ENCODE assay signal across 9 cellular contexts in the genomic region with DNA sequence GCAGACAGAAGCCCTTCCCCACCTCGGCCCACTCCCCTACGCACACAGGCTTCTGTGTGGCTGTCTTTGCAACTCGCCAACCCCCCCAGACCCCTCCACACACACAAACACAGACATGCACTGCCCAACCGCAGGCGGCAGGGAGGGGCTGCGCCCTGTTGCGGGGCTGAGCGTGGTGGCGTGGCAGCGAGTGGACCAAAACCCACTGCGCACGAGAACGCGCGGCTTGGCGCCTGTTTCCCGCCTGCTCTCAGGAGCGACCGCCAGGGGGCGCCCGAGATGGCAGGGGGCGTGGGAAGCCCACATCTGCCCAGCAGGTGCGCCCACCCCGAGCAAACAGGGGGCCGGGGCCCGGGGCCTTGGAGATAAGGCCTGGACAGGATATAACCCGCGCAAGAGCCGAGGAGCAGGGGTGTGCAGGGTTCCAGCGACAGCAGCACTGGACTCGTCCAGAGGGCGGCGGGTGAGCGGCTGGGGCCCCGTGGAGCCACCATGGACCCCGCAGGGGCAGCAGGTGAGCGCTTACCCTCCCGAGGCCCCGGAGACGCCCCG. TPM values are rescaled to one million over a fixed set of nuclear protein-coding genes. Genes with fewer than 3 reads are reported as not detected.
DNase-seq lines count a peak whose midpoint lies in the region; ATAC-seq and TF ChIP-seq lines count a peak whose summit lies in the region.
"Had no signal": no experiment of that assay in that cellular context is flagged by ENCODE, and none has a peak within 500 bp of the region (broad histone marks: within the 10 kb centered on the region; RNA-seq: fewer than 3 reads in every experiment).

A gene with protein sequence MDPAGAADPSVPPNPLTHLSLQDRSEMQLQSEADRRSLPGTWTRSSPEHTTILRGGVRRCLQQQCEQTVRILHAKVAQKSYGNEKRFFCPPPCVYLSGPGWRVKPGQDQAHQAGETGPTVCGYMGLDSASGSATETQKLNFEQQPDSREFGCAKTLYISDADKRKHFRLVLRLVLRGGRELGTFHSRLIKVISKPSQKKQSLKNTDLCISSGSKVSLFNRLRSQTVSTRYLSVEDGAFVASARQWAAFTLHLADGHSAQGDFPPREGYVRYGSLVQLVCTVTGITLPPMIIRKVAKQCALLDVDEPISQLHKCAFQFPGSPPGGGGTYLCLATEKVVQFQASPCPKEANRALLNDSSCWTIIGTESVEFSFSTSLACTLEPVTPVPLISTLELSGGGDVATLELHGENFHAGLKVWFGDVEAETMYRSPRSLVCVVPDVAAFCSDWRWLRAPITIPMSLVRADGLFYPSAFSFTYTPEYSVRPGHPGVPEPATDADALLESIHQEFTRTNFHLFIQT (plus strand): TSS at position 410 of the 552 bp plus-strand sequence. CDS start 83 bp downstream, at position 493.

- H3K4me1 Mint-ChIP-seq in GM23338 = peaks cover 26% of the 10 kb centered on the region
- H3K4me1 Mint-ChIP-seq in endodermal cell = peaks cover 15% of the 10 kb centered on the region

- peaks cover 10% of the 10 kb centered on the region; the same call in 1 of the 2 replicates for H3K4me1 ChIP-seq in GM23338 (ENCODE audit: insufficient read depth)
- H3K4me1 ChIP-seq in endodermal cell (ENCODE audit: control insufficient read depth, insufficient read depth, low read length) = no peaks in the 10 kb centered on the region
- H3K4me1 ChIP-seq in psoas muscle = no peaks in the 10 kb centered on the region

- no peaks in the 10 kb centered on the region for H3K36me3 ChIP-seq in GM23338 (ENCODE audit: insufficient read depth)
- H3K36me3 ChIP-seq in endodermal cell (ENCODE audit: control insufficient read depth, insufficient read depth, low read length) = no peaks in the 10 kb centered on the region
- no peaks in the 10 kb centered on the region for H3K36me3 ChIP-seq in psoas muscle (ENCODE audit: insufficient read depth in 1 of 2, low read depth in 1 of 2)

- H3K36me3 Mint-ChIP-seq in GM23338 (ENCODE audit: low read depth) (no peaks in the 10 kb centered on the region; the same call in 2 of the 3 replicates), endodermal cell (ENCODE audit: low read depth) (no peaks in the 10 kb centered on the region)

- H3K27me3 Mint-ChIP-seq in GM23338 (ENCODE audit: insufficient read depth, low read depth, poor library complexity) = peaks cover 28% of the 10 kb centered on the region
- H3K27me3 Mint-ChIP-seq in endodermal cell (ENCODE audit: insufficient read depth) = peaks cover 43% of the 10 kb centered on the region

- H3K27me3 ChIP-seq in GM23338 (ENCODE audit: insufficient read depth) (0 out of 2 replicates have a peak, but pooled peaks cover 9% of the 10 kb centered on the region), endodermal cell (ENCODE audit: control insufficient read depth, insufficient read depth, low read length, poor library complexity, severe bottlenecking) (no peaks in the 10 kb centered on the region), psoas muscle (ENCODE audit: insufficient read depth in 3 of 3, low read length in 2 of 3) (peaks cover 0 to 51% (median 4%) of the 10 kb centered on the region in 3 donors)

- H3K9me2 ChIP-seq in GM23338 (ENCODE audit: insufficient read depth) = no peaks in the 10 kb centered on the region

- no peaks in the 10 kb centered on the region for H3K79me2 ChIP-seq in GM23338 (replicated peaks; ENCODE audit: insufficient read depth)

- ATAC-seq in GM23338 = peak; percentile 39
- peak in 3 of 4 donors; percentile 47 to 67 (median 55) for ATAC-seq in psoas muscle
- ATAC-seq in HG03342 (IDR thresholded peaks at IDR 0.05; ENCODE audit: unreplicated experiment) = no peak

- H3K4me3 ChIP-seq in GM23338 (peak within 1 kb of the TSS; percentile 43; the same call in 1 of the 2 replicates), endodermal cell (ENCODE audit: low read length) (no peak within 1 kb of the TSS), psoas muscle (no peak within 1 kb of the TSS)
- H3K4me3 ChIP-seq: skin epidermis had no signal

- H4K20me1 ChIP-seq in GM23338 (replicated peaks; ENCODE audit: insufficient read depth) = no peaks in the 10 kb centered on the region; the same call in 1 of the 2 replicates

- DNase-seq in GM23338 (ENCODE audit: low spot score) (peak; percentile 77), endodermal cell (peak; percentile 87), psoas muscle (no peak), NCI-H1105 (lab: John Stamatoyannopoulos, UW) (no peak), mesenteric fat pad (ENCODE audit: low spot score) (no peak), NCI-H2196 (lab: John Stamatoyannopoulos, UW; ENCODE audit: unreplicated experiment) (no peak)
- DNase-seq in activated CD4-positive, CD25-positive, alpha-beta regulatory T cell treated with anti-CD3 and anti-CD28 coated beads, Interleukin-2, amount 50 U/mL, for 16 hours (ENCODE audit: low read depth, low spot score) = peak; percentile 13

- H3K4me2 ChIP-seq in GM23338 = peak within 1 kb of the TSS; percentile 75

- H3K9me3 Mint-ChIP-seq in GM23338 (no peaks in the 10 kb centered on the region; the same call in 2 of the 3 replicates), endodermal cell (no peaks in the 10 kb centered on the region)

- H3K27ac Mint-ChIP-seq in GM23338 (no peak within 1 kb of the TSS), endodermal cell (no peak within 1 kb of the TSS)

- WGBS in endodermal cell (ENCODE audit: insufficient coverage in 1 of 2, insufficient read length in 1 of 2), 2 experiments = 62 to 76% methylated on average over 25 to 41 of the region's 41 CpGs
- WGBS in psoas muscle, 3 donors = 13 to 23% (median 16%) methylated on average over 34 to 41 of the region's 41 CpGs

- peak within 1 kb of the TSS; percentile 14; the same call in 2 of the 3 replicates for H3K4me3 Mint-ChIP-seq in GM23338
- no peak within 1 kb of the TSS for H3K4me3 Mint-ChIP-seq in endodermal cell

- H2AFZ ChIP-seq in GM23338 = peak within 1 kb of the TSS; percentile 96; the same call in 1 of the 2 replicates

- H3K9me3 ChIP-seq in endodermal cell (ENCODE audit: control insufficient read depth, low read length) = no peaks in the 10 kb centered on the region
- no peaks in the 10 kb centered on the region for H3K9me3 ChIP-seq in psoas muscle

- H3K27ac ChIP-seq in GM23338 (ENCODE audit: low read depth) (no peak within 1 kb of the TSS), endodermal cell (ENCODE audit: low read depth, low read length) (no peak within 1 kb of the TSS), psoas muscle (no peak within 1 kb of the TSS)
- H3K27ac ChIP-seq: skin epidermis had no signal

- H3K9ac ChIP-seq in endodermal cell (ENCODE audit: extremely low read depth, low read length, poor library complexity, severe bottlenecking) = no peak within 1 kb of the TSS

- TF ChIP-seq CTCF in GM23338 (conservative IDR thresholded peaks at IDR 0.05; ENCODE audit: low read depth in 2 of 2) (peak; percentile 87 to 93), endodermal cell (conservative IDR thresholded peaks at IDR 0.05) (peak; percentile 98), psoas muscle (IDR thresholded peaks at IDR 0.05) (peak; percentile 64)

- no peaks in the 10 kb centered on the region for H3F3A ChIP-seq in GM23338 (replicated peaks; ENCODE audit: low read depth)

- intact Hi-C loops in psoas muscle (cut with DNase I) = loop anchor here in 1 of 2 donors (10.0 kb wide), 1 partner anchor 292 kb away; no protein-coding TSS in a partner anchor

TF ChIP-seq in GM23338, 12 proteins besides CTCF, POLR2A, EP300 and RAD21 (continues in another document):
- TF ChIP-seq POLR2AphosphoS5 (IDR thresholded peaks at IDR 0.05; ENCODE audit: low read depth) = no peak

RNA-seq across cellular contexts. Expression of the gene that starts here (rescaled TPM):
- 0.66 and 1.4 TPM in 2 replicates for total RNA-seq in GM23338 (2014; rRNA removed; shearing (Covaris generic))
- polyA plus RNA-seq in GM23338 (2016; fragmentation: Nextera tagmentation; extraction: Ambion mirVana) = 0.42 and 0.44 TPM in 2 replicates
- total RNA-seq in endodermal cell = not detected
- polyA plus RNA-seq in endodermal cell (2013, experiment 1 of 2) = not detected
- not detected for polyA plus RNA-seq in endodermal cell (2013, experiment 2 of 2)
- total RNA-seq in psoas muscle = under 1 TPM in 1 of 4 donors, not detected in 3; 0.22 TPM
- polyA plus RNA-seq in psoas muscle = under 1 TPM in 2 of 3 donors, not detected in 1; 0.04 TPM
- not detected for total RNA-seq in mesenteric fat pad

Comparison
In these comparisons a context has a peak if more than half of its experiments do, and no peak if none do; other contexts are left out.
1. Peak in DNase-seq in endodermal cell; RNA of the gene not detected or under 1 TPM.
2. Peak in ATAC-seq in psoas muscle; RNA of the gene not detected or under 1 TPM.
3. DNase-seq: peak in GM23338 (single experiment) and activated CD4-positive, CD25-positive, alpha-beta regulatory T cell treated with anti-CD3 and anti-CD28 coated beads, Interleukin-2, amount 50 U/mL, for 16 hours (single experiment); none in psoas muscle (0 of 2), NCI-H1105 (single experiment), mesenteric fat pad (single experiment) and NCI-H2196 (single experiment).
4. Peak in every context shown above with its lines, with median percentiles within 50 percentile points of each other: CTCF ChIP-seq.